Comparison of ENCODE assay signal across 8 cellular contexts in the genomic region with DNA sequence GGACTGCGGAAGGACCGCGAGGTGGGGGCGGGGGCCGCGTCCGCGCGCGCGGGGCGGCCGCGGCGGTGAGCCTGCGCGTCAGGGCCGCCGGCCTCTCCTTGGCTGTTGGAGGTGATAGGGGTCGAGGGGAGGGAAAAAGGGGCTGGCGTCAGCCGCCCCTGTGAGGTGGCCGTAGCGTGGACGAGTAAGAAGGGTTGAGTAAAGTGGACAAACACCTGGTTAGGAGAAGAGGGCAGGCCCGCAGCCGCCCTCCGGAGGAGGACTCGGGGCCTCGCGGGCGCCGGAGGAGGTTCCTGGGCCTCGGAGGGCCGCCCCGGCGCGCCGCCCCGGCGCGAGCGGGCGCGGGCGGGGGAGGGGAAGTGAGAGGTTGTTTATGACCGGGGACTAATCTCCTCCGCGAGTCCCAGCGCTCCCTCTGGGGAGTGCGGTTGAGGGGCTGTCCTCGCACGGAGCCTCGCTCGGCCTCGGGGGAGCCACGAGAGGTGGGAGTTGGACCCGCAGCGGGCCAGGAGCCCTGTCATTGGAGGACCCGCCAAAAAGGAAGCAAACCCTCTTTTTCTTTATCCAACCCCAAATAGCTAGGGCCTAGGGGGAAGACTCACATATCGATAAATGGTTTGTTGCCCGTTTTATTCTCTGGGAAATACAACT. TPM values are rescaled to one million over a fixed set of nuclear protein-coding genes. Genes with fewer than 3 reads are reported as not detected.
DNase-seq lines count a peak whose midpoint lies in the region; ATAC-seq and TF ChIP-seq lines count a peak whose summit lies in the region.

No MANE protein-coding gene starts in this region.

- H3K9me3 ChIP-seq in psoas muscle: no peaks in the 10 kb centered on the region

- peak; percentile 47 for DNase-seq in COLO829 (ENCODE audit: low spot score)
- DNase-seq in SHP77 (lab: John Stamatoyannopoulos, UW): peak; percentile 64 to 76
- peak; percentile 87 for DNase-seq in activated naive CD4-positive, alpha-beta T cell treated with anti-CD3 and anti-CD28 coated beads, Interleukin-2, amount 10 ng/mL, durations not matched to agents 7 days and 5 days
- peak; percentile 92 for DNase-seq in cardiac septum (ENCODE audit: low spot score)
- peak; percentile 85 to 93 for DNase-seq in psoas muscle
- DNase-seq in ureter (ENCODE audit: low spot score): peak; percentile 76

- H3K36me3 ChIP-seq in psoas muscle (ENCODE audit: insufficient read depth in 1 of 2, low read depth in 1 of 2): peaks cover 11 to 39% of the 10 kb centered on the region in 2 donors

- peaks cover 4% of the 10 kb centered on the region for H3K27me3 Mint-ChIP-seq in activated naive CD4-positive, alpha-beta T cell treated with anti-CD3 and anti-CD28 coated beads, Interleukin-2, amount 10 ng/mL, durations not matched to agents 7 days and 5 days

- 0 to 1% (median 0%) methylated on average over 51 to 62 of the region's 62 CpGs for WGBS in psoas muscle, 3 donors

- peak overlapping the region; percentile 86 for H3K4me3 Mint-ChIP-seq in activated naive CD4-positive, alpha-beta T cell treated with anti-CD3 and anti-CD28 coated beads, Interleukin-2, amount 10 ng/mL, durations not matched to agents 7 days and 5 days

- H3K9me3 Mint-ChIP-seq in activated naive CD4-positive, alpha-beta T cell treated with anti-CD3 and anti-CD28 coated beads, Interleukin-2, amount 10 ng/mL, durations not matched to agents 7 days and 5 days: peaks cover 2% of the 10 kb centered on the region

- H3K27me3 ChIP-seq in psoas muscle (ENCODE audit: insufficient read depth in 3 of 3, low read length in 2 of 3): no peaks in the 10 kb centered on the region

- TF ChIP-seq CTCF in psoas muscle (IDR thresholded peaks at IDR 0.05): no peak

- H3K27ac ChIP-seq in psoas muscle: peak overlapping the region; percentile 98

- CTCF ChIA-PET in activated naive CD4-positive, alpha-beta T cell treated with anti-CD3 and anti-CD28 coated beads, Interleukin-2, amount 10 ng/mL, durations not matched to agents 7 days and 5 days (lab: Charles Lee): interaction anchor here (0.9 to 2.8 kb wide), 6 partner anchors 20 to 344 kb away, joined by 3 to 20 read pairs (median 4); no protein-coding TSS in a partner anchor

- H3K4me3 ChIP-seq in psoas muscle: peak overlapping the region; percentile 77

- peaks cover 29% of the 10 kb centered on the region for H3K4me1 ChIP-seq in psoas muscle

- ATAC-seq in GM19463 (IDR thresholded peaks at IDR 0.05; ENCODE audit: unreplicated experiment) (peak; percentile 43), HG03571 (IDR thresholded peaks at IDR 0.05; ENCODE audit: unreplicated experiment) (peak; percentile 38), psoas muscle (peak; percentile 58 to 68 (median 62))

- H3K36me3 Mint-ChIP-seq in activated naive CD4-positive, alpha-beta T cell treated with anti-CD3 and anti-CD28 coated beads, Interleukin-2, amount 10 ng/mL, durations not matched to agents 7 days and 5 days: peaks cover 39% of the 10 kb centered on the region

- peak overlapping the region; percentile 96 for H3K27ac Mint-ChIP-seq in activated naive CD4-positive, alpha-beta T cell treated with anti-CD3 and anti-CD28 coated beads, Interleukin-2, amount 10 ng/mL, durations not matched to agents 7 days and 5 days

- intact Hi-C loops in cardiac septum (cut with DNase I) (loop anchor here (1.0 to 5.0 kb wide), 3 partner anchors 131 to 349 kb away; a partner anchor contains a TSS), psoas muscle (cut with DNase I) (loop anchor here (5.0 to 10.0 kb wide), 4 partner anchors 56 to 351 kb away; a partner anchor contains a TSS)

- H3K4me1 Mint-ChIP-seq in activated naive CD4-positive, alpha-beta T cell treated with anti-CD3 and anti-CD28 coated beads, Interleukin-2, amount 10 ng/mL, durations not matched to agents 7 days and 5 days: peaks cover 35% of the 10 kb centered on the region

RNA-seq across cellular contexts. Expression of a gene that starts 0.6 kb away (rescaled TPM):
- 32.9 TPM for total RNA-seq in cardiac septum
- 10 to 100 TPM; 14.4 to 19.2 (median 17.6) TPM for total RNA-seq in psoas muscle
- 10 to 100 TPM in 1 of 3 donors, 1 to 10 TPM in 2; 6.4 to 11.2 (median 8.8) TPM for polyA plus RNA-seq in psoas muscle
- total RNA-seq in ureter: 49.7 TPM

Comparison
In these comparisons a context has a peak if more than half of its experiments do, and no peak if none do; other contexts are left out.
1. Peak in every context shown above with its lines: DNase-seq, ATAC-seq, H3K4me3 ChIP-seq and H3K27ac ChIP-seq.